In the genomic region with DNA sequence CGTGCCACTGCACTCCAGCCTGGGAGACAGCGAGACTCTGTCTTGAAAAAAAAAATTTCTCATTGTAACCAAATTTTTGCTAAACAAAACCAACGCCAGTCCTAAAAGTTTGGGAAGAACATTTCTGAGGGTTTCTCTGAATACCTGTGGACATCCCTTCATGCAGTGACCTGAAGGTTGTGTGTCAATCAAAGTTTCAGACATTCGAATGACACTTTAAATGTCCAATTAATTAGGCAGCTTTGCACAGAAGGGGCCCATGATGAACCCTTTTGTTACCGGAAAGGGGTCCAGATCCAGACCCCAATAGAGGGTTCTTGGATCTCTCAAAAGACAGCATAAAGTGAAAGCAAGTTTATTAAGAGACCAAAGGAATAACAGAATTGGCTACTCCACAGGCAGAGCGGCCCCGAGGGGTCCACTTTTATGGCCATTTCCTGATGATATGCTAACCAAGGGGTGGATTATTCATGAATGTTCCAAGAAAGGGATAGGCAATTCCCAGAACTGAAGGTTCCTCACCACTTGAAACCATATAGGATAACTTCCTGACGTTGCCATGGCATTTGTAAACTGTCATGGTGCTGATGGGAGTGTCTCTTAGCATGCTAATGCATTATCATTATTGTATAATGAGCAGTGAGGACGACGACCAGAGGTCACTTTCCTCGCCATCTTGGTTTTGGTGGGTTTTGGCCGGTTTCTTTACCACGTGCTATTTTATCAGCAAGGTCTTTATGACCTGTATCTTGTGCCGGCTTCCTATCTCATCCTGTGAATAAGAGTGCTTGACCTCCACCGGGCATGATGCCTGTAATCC, we compare ENCODE assay signal across 24 cellular contexts. TPM values are rescaled to one million over a fixed set of nuclear protein-coding genes. Genes with fewer than 3 reads are reported as not detected.
DNase-seq lines count a peak whose midpoint lies in the region; ATAC-seq, FAIRE-seq and TF ChIP-seq lines count a peak whose summit lies in the region.
"Had no signal": no experiment of that assay in that cellular context is flagged by ENCODE, and none has a peak within 500 bp of the region (broad histone marks: within the 10 kb centered on the region; RNA-seq: fewer than 3 reads in every experiment).

No MANE protein-coding gene starts in this region.

- TF ChIP-seq CTCF in heart right ventricle (IDR thresholded peaks at IDR 0.05) (no peak), ovary (IDR thresholded peaks at IDR 0.05) (no peak)

- H3K9me3 ChIP-seq in heart right ventricle (no peaks in the 10 kb centered on the region), ovary (no peaks in the 10 kb centered on the region)
- H3K9me3 ChIP-seq: A549; BE2C; BLaER1 treated with 17β-estradiol and CSF1 and Interleukin-3, amounts not matched to agents 10 nM and 100 nM had no signal

- no peak for TF ChIP-seq POLR2A in H54 (IDR thresholded peaks at IDR 0.05; ENCODE audit: low read depth, low read length)
- TF ChIP-seq POLR2A in ovary (IDR thresholded peaks at IDR 0.05) = no peak

- intact Hi-C loops in Right ventricle myocardium superior (cut with DNase I) (no loop called here), heart right ventricle (cut with DNase I) (loop anchor here in 1 of 10 donors (5.0 kb wide), 1 partner anchor 132 kb away; no protein-coding TSS in a partner anchor), posterior vena cava (cut with DNase I) (no loop called here), ovary (cut with DNase I) (no loop called here)

- no peak overlapping the region for H3K4me3 ChIP-seq in heart right ventricle
- H3K4me3 ChIP-seq in ovary = no peak overlapping the region
- H3K4me3 ChIP-seq: A549; BLaER1 treated with 17β-estradiol and CSF1 and Interleukin-3, amounts not matched to agents 10 nM and 100 nM; GM12878; GM23338 had no signal

- ATAC-seq in Right ventricle myocardium superior (ENCODE audit: poor library complexity) = no peak
- ATAC-seq in heart right ventricle = no peak
- ATAC-seq: A549, GM12878, GM23338 had no signal

- FAIRE-seq in H54 (lab: Jason Lieb, UNC) = no peak
- FAIRE-seq: A549, D721Med, GM12878, GM19239 had no signal

- H3K27ac ChIP-seq in heart right ventricle = no peak overlapping the region
- no peak overlapping the region for H3K27ac ChIP-seq in ovary
- H3K27ac ChIP-seq: BLaER1 treated with 17β-estradiol and CSF1 and Interleukin-3, amounts not matched to agents 10 nM and 100 nM had no signal

- DNase-seq in Right ventricle myocardium superior (peak; percentile 8), heart right ventricle (no peak), OCI-M1 (lab: John Stamatoyannopoulos, UW) (peak; percentile 22), posterior vena cava (ENCODE audit: low spot score) (peak; percentile 40), H54 (ENCODE audit: insufficient read length, low spot score) (no peak), GM19240 (ENCODE audit: insufficient read length, low spot score) (no peak), ovary (no peak)
- DNase-seq: 8988T; ACHN; AML-193; BE2C; CD4-positive, alpha-beta T cell; DMS 273 treated with DMSO at 0.1 percent for 48 hours; DMS79; EL; GDM1; H7; HCEC 1CT had no signal

- no peaks in the 10 kb centered on the region for H3K27me3 ChIP-seq in heart right ventricle
- H3K27me3 ChIP-seq in ovary = no peaks in the 10 kb centered on the region
- H3K27me3 ChIP-seq: BE2C; BLaER1 treated with 17β-estradiol and CSF1 and Interleukin-3, amounts not matched to agents 10 nM and 100 nM had no signal

- WGBS in heart right ventricle, 2 donors = 81 to 85% methylated on average over 15 of the region's 15 CpGs
- WGBS in ovary, 3 donors = 74 to 81% (median 77%) methylated on average over 15 of the region's 15 CpGs

- TF ChIP-seq EP300 in ovary (IDR thresholded peaks at IDR 0.05) = no peak

- peaks cover 0 to 22% (median 0%) of the 10 kb centered on the region in 9 donors for H3K4me1 ChIP-seq in heart right ventricle
- peaks cover 8% of the 10 kb centered on the region for H3K4me1 ChIP-seq in ovary (ENCODE audit: insufficient read depth)

- H3K36me3 ChIP-seq in heart right ventricle (no peaks in the 10 kb centered on the region), ovary (no peaks in the 10 kb centered on the region)
- H3K36me3 ChIP-seq: BE2C; BLaER1 treated with 17β-estradiol and CSF1 and Interleukin-3, amounts not matched to agents 10 nM and 100 nM had no signal

RNA-seq across cellular contexts. Expression of gene HPCAL1, which starts 27.5 kb away (rescaled TPM):
- 34.3 TPM for total RNA-seq in Right ventricle myocardium superior
- 10 to 100 TPM; 15.8 to 49.2 (median 22.8) TPM for total RNA-seq in heart right ventricle
- 10 to 100 TPM; 31.8 to 46.4 TPM for polyA plus RNA-seq in heart right ventricle
- total RNA-seq in posterior vena cava = 10 to 100 TPM; 21.6 to 26.0 TPM
- total RNA-seq in ovary = 10 to 100 TPM; 13.4 to 69.5 (median 18.5) TPM
- polyA plus RNA-seq in ovary = 10 to 100 TPM; 11.4 to 20.1 TPM

Comparison
In these comparisons a context has a peak if more than half of its experiments do, and no peak if none do; other contexts are left out.
1. DNase-seq: peak in Right ventricle myocardium superior (single experiment), OCI-M1 (single experiment) and posterior vena cava (single experiment); none in heart right ventricle (0 of 2), H54 (single experiment), GM19240 (single experiment) and ovary (0 of 5).